14 cellular contexts compared by ENCODE assay signal in the genomic region with DNA sequence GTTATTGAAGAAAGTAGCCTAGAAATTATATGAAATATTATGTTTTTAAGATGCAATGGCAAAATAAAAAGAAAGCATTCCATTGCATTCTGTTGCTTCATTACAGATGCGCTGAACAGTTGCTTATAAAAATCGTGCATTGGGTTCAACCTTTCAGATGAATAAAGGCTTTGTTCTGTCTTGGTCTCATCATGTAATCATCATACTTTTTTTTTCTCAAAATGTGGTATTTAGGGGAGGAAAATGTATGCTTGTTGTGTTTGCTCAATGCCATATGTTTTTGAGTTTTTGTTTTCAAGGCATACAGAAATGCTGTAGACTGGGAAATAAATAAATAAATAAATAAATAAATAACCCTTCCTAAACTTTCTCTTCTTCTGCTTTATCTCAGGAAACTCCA. TPM values are rescaled to one million over a fixed set of nuclear protein-coding genes. Genes with fewer than 3 reads are reported as not detected.
A peak's percentile ranks its signal among the peaks of the same experiment; 100 is the strongest.
DNase-seq lines count a peak whose midpoint lies in the region; ATAC-seq, FAIRE-seq and TF ChIP-seq lines count a peak whose summit lies in the region.
"Had no signal": no experiment of that assay in that cellular context is flagged by ENCODE, and none has a peak within 500 bp of the region (broad histone marks: within the 10 kb centered on the region; RNA-seq: fewer than 3 reads in every experiment).

No MANE protein-coding gene starts in this region.

- H3K9ac ChIP-seq in endothelial cell of umbilical vein (replicated peaks; ENCODE audit: extremely low read depth, insufficient read depth, low read length) (no peak overlapping the region), neural cell (ENCODE audit: low read length) (no peak overlapping the region)
- H3K9ac ChIP-seq: KMS-11 had no signal

- H3K27me3 Mint-ChIP-seq in activated naive CD8-positive, alpha-beta T cell treated with anti-CD3 and anti-CD28 coated beads for 36 hours: no peaks in the 10 kb centered on the region
- no peaks in the 10 kb centered on the region for H3K27me3 Mint-ChIP-seq in activated naive CD8-positive, alpha-beta T cell treated with anti-CD3 and anti-CD28 coated beads, Interleukin-2, amount 50 U/mL, for 24 hours

- H3K9me3 ChIP-seq in endothelial cell of umbilical vein (replicated peaks; ENCODE audit: control insufficient read depth, insufficient read depth, low read length) (no peaks in the 10 kb centered on the region), neural cell (ENCODE audit: low read length) (no peaks in the 10 kb centered on the region), vagina (no peaks in the 10 kb centered on the region)

- H4K20me1 ChIP-seq in endothelial cell of umbilical vein (replicated peaks; ENCODE audit: control insufficient read depth, extremely low read depth, insufficient read depth, low read length) (no peaks in the 10 kb centered on the region), neural cell (ENCODE audit: insufficient read depth) (no peaks in the 10 kb centered on the region)

- H3K79me2 ChIP-seq in endothelial cell of umbilical vein (ENCODE audit: control insufficient read depth, insufficient read depth, low read length): peaks cover 39% of the 10 kb centered on the region
- peaks cover 18% of the 10 kb centered on the region for H3K79me2 ChIP-seq in neural cell (replicated peaks; ENCODE audit: insufficient read depth, low read length)

- no peaks in the 10 kb centered on the region for H3K36me3 ChIP-seq in endothelial cell of umbilical vein (ENCODE audit: control insufficient read depth in 2 of 2, extremely low read depth in 1 of 2, insufficient read depth in 2 of 2, low read length in 2 of 2)
- no peaks in the 10 kb centered on the region for H3K36me3 ChIP-seq in neural cell (ENCODE audit: insufficient read depth, low read length)
- no peaks in the 10 kb centered on the region for H3K36me3 ChIP-seq in vagina

- TF ChIP-seq CTCF in endothelial cell of umbilical vein (IDR thresholded peaks at IDR 0.05; ENCODE audit: extremely low read depth in 1 of 2, insufficient read depth in 1 of 2, low read depth in 1 of 2, low read length in 2 of 2): no peak
- no peak for TF ChIP-seq CTCF in neural cell (IDR thresholded peaks at IDR 0.05; ENCODE audit: poor library complexity, severe bottlenecking)
- TF ChIP-seq CTCF in vagina (IDR thresholded peaks at IDR 0.05): no peak

- H3K27ac Mint-ChIP-seq in activated naive CD8-positive, alpha-beta T cell treated with anti-CD3 and anti-CD28 coated beads for 36 hours: peak overlapping the region; percentile 94
- no peak overlapping the region for H3K27ac Mint-ChIP-seq in activated naive CD8-positive, alpha-beta T cell treated with anti-CD3 and anti-CD28 coated beads, Interleukin-2, amount 50 U/mL, for 24 hours
- H3K27ac Mint-ChIP-seq: WTC11 had no signal

- DNase-seq in activated naive CD8-positive, alpha-beta T cell treated with anti-CD3 and anti-CD28 coated beads for 36 hours: no peak
- no peak for DNase-seq in activated naive CD8-positive, alpha-beta T cell treated with anti-CD3 and anti-CD28 coated beads, Interleukin-2, amount 50 U/mL, for 24 hours
- DNase-seq in endothelial cell of umbilical vein (ENCODE audit: low read depth, low spot score) (no peak), vagina (ENCODE audit: extremely low spot score in 2 of 2) (no peak), GOT3 (lab: John Stamatoyannopoulos, UW) (no peak), HCEC 1CT (no peak)
- DNase-seq: activated gamma-delta T cell treated with Interleukin-2 at 50 U/mL for 16 hours; CD8-positive, alpha-beta memory T cell; NCI-H1417 treated with DMSO at 0.1 percent for 48 hours had no signal

- peaks cover 20% of the 10 kb centered on the region for H3K4me1 Mint-ChIP-seq in activated naive CD8-positive, alpha-beta T cell treated with anti-CD3 and anti-CD28 coated beads for 36 hours
- H3K4me1 Mint-ChIP-seq in activated naive CD8-positive, alpha-beta T cell treated with anti-CD3 and anti-CD28 coated beads, Interleukin-2, amount 50 U/mL, for 24 hours: peaks cover 24% of the 10 kb centered on the region

- H3K36me3 Mint-ChIP-seq in activated naive CD8-positive, alpha-beta T cell treated with anti-CD3 and anti-CD28 coated beads for 36 hours: no peaks in the 10 kb centered on the region
- no peaks in the 10 kb centered on the region for H3K36me3 Mint-ChIP-seq in activated naive CD8-positive, alpha-beta T cell treated with anti-CD3 and anti-CD28 coated beads, Interleukin-2, amount 50 U/mL, for 24 hours (ENCODE audit: low read depth)
- H3K36me3 Mint-ChIP-seq: WTC11 had no signal

- no peaks in the 10 kb centered on the region for H3K9me1 ChIP-seq in endothelial cell of umbilical vein (replicated peaks; ENCODE audit: control insufficient read depth, extremely low read depth, insufficient read depth, low read length)

- TF ChIP-seq POLR2A in endothelial cell of umbilical vein (IDR thresholded peaks at IDR 0.05; ENCODE audit: low read depth, low read length) (no peak), vagina (IDR thresholded peaks at IDR 0.05) (no peak)

- CTCF ChIA-PET in endothelial cell of umbilical vein (lab: Charles Lee): interaction anchor here (1.1 to 9.0 kb wide), 8 partner anchors 10 to 138 kb away, joined by 5 to 68 read pairs (median 20); no protein-coding TSS in a partner anchor

- no peak overlapping the region for H3K4me3 ChIP-seq in endothelial cell of umbilical vein (replicated peaks in 1 of 3; ENCODE audit: insufficient read depth in 1 of 3, low read depth in 1 of 3, low read length in 3 of 3)
- H3K4me3 ChIP-seq in neural cell (ENCODE audit: low read length): no peak overlapping the region
- no peak overlapping the region for H3K4me3 ChIP-seq in vagina

- no peak for TF ChIP-seq EP300 in neural cell (conservative IDR thresholded peaks at IDR 0.05; ENCODE audit: poor library complexity, severe bottlenecking)

- no peaks in the 10 kb centered on the region for H3K9me3 Mint-ChIP-seq in activated naive CD8-positive, alpha-beta T cell treated with anti-CD3 and anti-CD28 coated beads for 36 hours
- H3K9me3 Mint-ChIP-seq in activated naive CD8-positive, alpha-beta T cell treated with anti-CD3 and anti-CD28 coated beads, Interleukin-2, amount 50 U/mL, for 24 hours: no peaks in the 10 kb centered on the region
- H3K9me3 Mint-ChIP-seq: CD8-positive, alpha-beta memory T cell; WTC11 had no signal

- no peaks in the 10 kb centered on the region for H3K9me2 ChIP-seq in neural cell (ENCODE audit: insufficient read depth, low read length)

- FAIRE-seq in endothelial cell of umbilical vein (lab: Jason Lieb, UNC): no peak
- FAIRE-seq: A204.1 had no signal

- H3K27me3 ChIP-seq in endothelial cell of umbilical vein (ENCODE audit: control insufficient read depth in 2 of 2, insufficient read depth in 2 of 2, low read length in 2 of 2) (no peaks in the 10 kb centered on the region), neural cell (ENCODE audit: insufficient read depth, low read depth, low read length) (no peaks in the 10 kb centered on the region), vagina (no peaks in the 10 kb centered on the region)

- no TSS peak for BruUV-seq in endothelial cell of umbilical vein (replicated peaks; lab: Mats Ljungman, UMichigan)

- TF ChIP-seq RAD21 in neural cell (conservative IDR thresholded peaks at IDR 0.05): no peak

- POLR2A ChIA-PET in endothelial cell of umbilical vein (lab: Charles Lee): interaction anchor here (1.1 to 1.3 kb wide), 3 partner anchors 23 to 138 kb away, joined by 3 to 4 read pairs (median 4); no protein-coding TSS in a partner anchor

- H2AFZ ChIP-seq in endothelial cell of umbilical vein (ENCODE audit: low read depth, low read length) (no peak overlapping the region), neural cell (ENCODE audit: low read depth, low read length) (no peak overlapping the region)

- H3K4me1 ChIP-seq in endothelial cell of umbilical vein (ENCODE audit: control insufficient read depth, extremely low read depth, insufficient read depth, low read length): peaks cover 21% of the 10 kb centered on the region
- H3K4me1 ChIP-seq in vagina: peaks cover 28% of the 10 kb centered on the region

- H3F3A ChIP-seq in neural cell (ENCODE audit: insufficient read depth, low read length, poor library complexity, severe bottlenecking): no peaks in the 10 kb centered on the region

- no peak overlapping the region for H3K27ac ChIP-seq in endothelial cell of umbilical vein (ENCODE audit: insufficient read depth, low read depth, low read length)
- H3K27ac ChIP-seq in neural cell (ENCODE audit: low read length): peak overlapping the region; percentile 87
- H3K27ac ChIP-seq in vagina: peak overlapping the region; percentile 95
- H3K27ac ChIP-seq: KMS-11 had no signal

- dilution Hi-C loops in endothelial cell of umbilical vein (cut with MboI; ENCODE audit: extremely low pct_ligation_motif_present, low sequenced_read_pairs): loop anchor here (25.0 kb wide), 1 partner anchor 109 kb away; no protein-coding TSS in a partner anchor

- no peak overlapping the region for H3K4me3 Mint-ChIP-seq in activated naive CD8-positive, alpha-beta T cell treated with anti-CD3 and anti-CD28 coated beads for 36 hours
- no peak overlapping the region for H3K4me3 Mint-ChIP-seq in activated naive CD8-positive, alpha-beta T cell treated with anti-CD3 and anti-CD28 coated beads, Interleukin-2, amount 50 U/mL, for 24 hours
- H3K4me3 Mint-ChIP-seq: WTC11 had no signal

- no peak for ATAC-seq in activated naive CD8-positive, alpha-beta T cell treated with anti-CD3 and anti-CD28 coated beads, Interleukin-2, amount 50 U/mL, for 24 hours
- ATAC-seq in GM21528 (IDR thresholded peaks at IDR 0.05; ENCODE audit: low FRiP score, unreplicated experiment): no peak
- ATAC-seq: WTC11 had no signal

- intact Hi-C loops in endothelial cell of umbilical vein (cut with micrococcal nuclease) (no loop called here), vagina (cut with DNase I) (loop anchor here (5.0 to 10.0 kb wide), 2 partner anchors 104 to 124 kb away; no protein-coding TSS in a partner anchor)

- peak overlapping the region; percentile 78 for H3K4me2 ChIP-seq in endothelial cell of umbilical vein (ENCODE audit: insufficient read depth, low read length)
- no peak overlapping the region for H3K4me2 ChIP-seq in neural cell (ENCODE audit: low read length)
- H3K4me2 ChIP-seq: KMS-11 had no signal

TF ChIP-seq in neural cell, 6 proteins besides CTCF, POLR2A, EP300 and RAD21 (continues in another document):
- TF ChIP-seq MXI1 (conservative IDR thresholded peaks at IDR 0.05; ENCODE audit: poor library complexity, severe bottlenecking): no peak
- no peak for TF ChIP-seq TAF1 (IDR thresholded peaks at IDR 0.05; ENCODE audit: low read depth)

RNA-seq across cellular contexts. Expression of a gene that starts 1.1 kb away (rescaled TPM):
- 10 to 100 TPM; 12.5 to 13.6 TPM for total RNA-seq in activated naive CD8-positive, alpha-beta T cell treated with anti-CD3 and anti-CD28 coated beads for 36 hours
- total RNA-seq in endothelial cell of umbilical vein (75.6 and 76.5 TPM in 2 replicates), vagina (63.1 TPM)
- polyA plus RNA-seq in endothelial cell of umbilical vein (23.2 and 32.9 TPM in 2 replicates), neural cell (2.6 and 4.3 TPM in 2 replicates)
- polyA plus RNA-seq in endothelial cell of umbilical vein (2011; cell fraction: cytosol; rRNA removed): 28.8 and 30.4 TPM in 2 replicates
- polyA plus RNA-seq in endothelial cell of umbilical vein (2011; cell fraction: nucleus; rRNA removed): 49.5 and 54.3 TPM in 2 replicates
- polyA plus RNA-seq in endothelial cell of umbilical vein (2012): 57.3 and 67.5 TPM in 2 replicates
- polyA minus RNA-seq in endothelial cell of umbilical vein (99.8 and 107 TPM in 2 replicates), neural cell (10.7 and 15.5 TPM in 2 replicates)
- polyA minus RNA-seq in endothelial cell of umbilical vein (2011; cell fraction: cytosol; rRNA and poly(A)+ RNA removed): 27.8 TPM
- 148 and 189 TPM in 2 replicates for polyA minus RNA-seq in endothelial cell of umbilical vein (2011; cell fraction: nucleus; rRNA and poly(A)+ RNA removed)
